ENCODE assay signal across 18 cellular contexts in genomic region chr10:33267708-33268107, GRCh38.
"Had no signal": no experiment of that assay in that cellular context is flagged by ENCODE, and none has a peak within 500 bp of the region (broad histone marks: within the 10 kb centered on the region; RNA-seq: fewer than 3 reads in every experiment).

No MANE protein-coding gene starts in this region.

- H3K27me3 ChIP-seq: tibial nerve had no signal

- H3K9me3 Mint-ChIP-seq: activated naive CD4-positive, alpha-beta T cell treated with anti-CD3 and anti-CD28 coated beads, Interleukin-2, amount 10 ng/mL, durations not matched to agents 7 days and 5 days; activated T-cell treated with anti-CD3 and anti-CD28 coated beads, Interleukin-2, amount 50 U/mL, for 4 hours; central memory CD8-positive, alpha-beta T cell; neural crest cell; stimulated activated naive CD8-positive, alpha-beta T cell treated with anti-CD3 and anti-CD28 coated beads, Interleukin-15, Interleukin-2, amounts not matched to agents 100 ng/mL and 50 ng/mL, for 24 hours had no signal

- H3K27ac ChIP-seq: coronary artery, prostate gland, tibial nerve had no signal

- H3K36me3 ChIP-seq: prostate gland had no signal

- H3K4me1 Mint-ChIP-seq: central memory CD8-positive, alpha-beta T cell had no signal

- H3K4me1 ChIP-seq: prostate gland had no signal

- H3K9me3 ChIP-seq: prostate gland, tibial nerve had no signal

- H3K27ac Mint-ChIP-seq: activated CD4-positive, alpha-beta T cell treated with anti-CD3 and anti-CD28 coated beads, Interleukin-2, amount 10 ng/mL, durations not matched to agents 7 days and 5 days; activated naive CD4-positive, alpha-beta T cell treated with anti-CD3 and anti-CD28 coated beads, Interleukin-2, amount 10 ng/mL, durations not matched to agents 7 days and 5 days; activated naive CD8-positive, alpha-beta T cell treated with anti-CD3 and anti-CD28 coated beads, Interleukin-2, amount 50 U/mL, for 24 hours; stimulated activated naive CD8-positive, alpha-beta T cell treated with anti-CD3 and anti-CD28 coated beads, Interleukin-15, Interleukin-2, amounts not matched to agents 100 ng/mL and 50 ng/mL, for 24 hours had no signal

- H3K4me3 Mint-ChIP-seq: activated CD4-positive, alpha-beta T cell treated with anti-CD3 and anti-CD28 coated beads, Interleukin-2, amount 10 ng/mL, durations not matched to agents 7 days and 5 days; activated naive CD4-positive, alpha-beta T cell treated with anti-CD3 and anti-CD28 coated beads, Interleukin-2, amount 10 ng/mL, durations not matched to agents 7 days and 5 days; activated naive CD8-positive, alpha-beta T cell treated with anti-CD3 and anti-CD28 coated beads, Interleukin-2, amount 50 U/mL, for 24 hours; activated T-cell treated with anti-CD3 and anti-CD28 coated beads, Interleukin-2, amount 50 U/mL, for 4 hours; central memory CD8-positive, alpha-beta T cell; neural crest cell; stimulated activated naive CD8-positive, alpha-beta T cell treated with anti-CD3 and anti-CD28 coated beads, Interleukin-15, Interleukin-2, amounts not matched to agents 100 ng/mL and 50 ng/mL, for 24 hours had no signal

- FAIRE-seq: endometrium, urothelium cell line had no signal

- H3K4me3 ChIP-seq: coronary artery, prostate gland, tibial nerve had no signal

- DNase-seq: activated CD4-positive, alpha-beta T cell treated with anti-CD3 and anti-CD28 coated beads, Interleukin-2, amount 10 ng/mL, durations not matched to agents 7 days and 5 days; activated CD8-positive, alpha-beta memory T cell treated with anti-CD3 and anti-CD28 coated beads, Interleukin-2, amount 50 U/mL, for 4 hours; activated effector memory CD4-positive, alpha-beta T cell treated with Interleukin-2 at 50 U/mL for 16 hours; activated naive CD4-positive, alpha-beta T cell treated with anti-CD3 and anti-CD28 coated beads, Interleukin-2, amount 10 ng/mL, durations not matched to agents 7 days and 5 days; activated naive CD8-positive, alpha-beta T cell treated with anti-CD3 and anti-CD28 coated beads, Interleukin-2, amount 50 U/mL, for 24 hours; activated T-cell treated with anti-CD3 and anti-CD28 coated beads, Interleukin-2, amount 50 U/mL, for 4 hours; aorta; midbrain; right cardiac atrium had no signal

- ATAC-seq: activated CD4-positive, CD25-positive, alpha-beta regulatory T cell treated with anti-CD3 and anti-CD28 coated beads, Interleukin-2, amount 50 U/mL, for 24 hours; activated naive CD8-positive, alpha-beta T cell treated with anti-CD3 and anti-CD28 coated beads, Interleukin-2, amount 50 U/mL, for 24 hours; activated T-cell treated with anti-CD3 and anti-CD28 coated beads, Interleukin-2, amount 50 U/mL, for 4 hours had no signal

- H3K36me3 Mint-ChIP-seq: activated naive CD4-positive, alpha-beta T cell treated with anti-CD3 and anti-CD28 coated beads, Interleukin-2, amount 10 ng/mL, durations not matched to agents 7 days and 5 days had no signal
